In genomic region chr1:107889524-107889923, GRCh38 we compare ENCODE assay signal across 18 cellular contexts.
"Had no signal": no experiment of that assay in that cellular context is flagged by ENCODE, and none has a peak within 500 bp of the region (broad histone marks: within the 10 kb centered on the region; RNA-seq: fewer than 3 reads in every experiment).

No MANE protein-coding gene starts in this region.

- H3K36me3 ChIP-seq: esophagus squamous epithelium, gastroesophageal sphincter, left ventricle myocardium inferior, lower lobe of right lung, neural progenitor cell, ovary, suprapubic skin, thyroid gland had no signal

- H3K27ac ChIP-seq: esophagus squamous epithelium, gastroesophageal sphincter, left ventricle myocardium inferior, lower lobe of right lung, neural progenitor cell, ovary, suprapubic skin, thyroid gland had no signal

- H3K4me2 ChIP-seq: neural progenitor cell had no signal

- H3K4me3 ChIP-seq: esophagus squamous epithelium, gastroesophageal sphincter, left ventricle myocardium inferior, lower lobe of right lung, neural progenitor cell, ovary, suprapubic skin, thyroid gland had no signal

- H3K4me1 ChIP-seq: esophagus squamous epithelium, gastroesophageal sphincter, left ventricle myocardium inferior, neural progenitor cell, suprapubic skin, thyroid gland had no signal

- H3K9ac ChIP-seq: neural progenitor cell had no signal

- H3K27me3 ChIP-seq: esophagus squamous epithelium, gastroesophageal sphincter, neural progenitor cell, ovary, suprapubic skin, thyroid gland had no signal

- ATAC-seq: gastroesophageal sphincter; left cardiac atrium; lower lobe of right lung; natural killer cell treated with Interleukin-12 subunit alpha and Interleukin-12 subunit beta and Interleukin-15 and Interleukin-18, amount 100 ng/mL, for 72 hours; right cardiac atrium; stimulated activated naive CD8-positive, alpha-beta T cell treated with anti-CD3 and anti-CD28 coated beads, Interleukin-15, Interleukin-2, amounts not matched to agents 100 U/mL and 50 U/mL, for 24 hours had no signal

- H3K9me3 ChIP-seq: esophagus squamous epithelium, gastroesophageal sphincter, left ventricle myocardium inferior, lower lobe of right lung, ovary, suprapubic skin, thyroid gland had no signal

- H2AFZ ChIP-seq: neural progenitor cell had no signal

- DNase-seq: esophagus squamous epithelium; foreskin fibroblast; kidney; left cardiac atrium; left ventricle myocardium inferior; lower lobe of right lung; midbrain; nucleus accumbens; ovary; right cardiac atrium; small intestine; stimulated activated CD4-positive, alpha-beta T cell treated with anti-CD3 and anti-CD28 coated beads, Interleukin-2, amount 100 ng/mL, for 48 hours; stimulated activated naive CD8-positive, alpha-beta T cell treated with anti-CD3 and anti-CD28 coated beads, Interleukin-15, Interleukin-2, amounts not matched to agents 100 U/mL and 50 U/mL, for 24 hours; thyroid gland had no signal
